Comparison of ENCODE assay signal across 8 cellular contexts in genomic region chr10:124063736-124064135, GRCh38. TPM values are rescaled to one million over a fixed set of nuclear protein-coding genes. Genes with fewer than 3 reads are reported as not detected.
A peak's percentile ranks its signal among the peaks of the same experiment; 100 is the strongest.
DNase-seq lines count a peak whose midpoint lies in the region; ATAC-seq and TF ChIP-seq lines count a peak whose summit lies in the region.

No MANE protein-coding gene starts in this region.

- no peak overlapping the region for H3K14ac ChIP-seq in IMR-90 (replicated peaks; ENCODE audit: low read depth, low read length)

- no peak overlapping the region for H3K4me3 ChIP-seq in IMR-90 (ENCODE audit: insufficient read depth, low read depth, low read length)

- POLR2A ChIA-PET in IMR-90 (lab: Charles Lee; ENCODE audit: unreplicated experiment): no interaction called here

- no peak overlapping the region for H2BK120ac ChIP-seq in IMR-90 (ENCODE audit: low read depth, low read length)

- WGBS in IMR-90 (ENCODE audit: extremely low coverage in 2 of 2, insufficient read length in 1 of 2), 2 experiments: 0% methylated on average over 1 of the region's 6 CpGs; no CpG with 5 or more reads in 1 of the 2 experiments

- ATAC-seq in IMR-90 (ENCODE audit: low read depth) (peak; percentile 14), HG03025 (IDR thresholded peaks at IDR 0.05; ENCODE audit: low FRiP score, unreplicated experiment) (no peak)

- TF ChIP-seq CTCF in IMR-90 (conservative IDR thresholded peaks at IDR 0.05; ENCODE audit: low read depth, low read length) (no peak), chondrocyte (IDR thresholded peaks at IDR 0.05) (no peak), osteocyte (IDR thresholded peaks at IDR 0.05) (no peak)

- H3K4me2 ChIP-seq in IMR-90 (ENCODE audit: low read depth, low read length): no peak overlapping the region

- H2BK15ac ChIP-seq in IMR-90 (ENCODE audit: low read depth, low read length): no peak overlapping the region

- in situ Hi-C loops in IMR-90 (cut with MboI; ENCODE audit: low sequenced_read_pairs): no loop called here

- TF ChIP-seq RAD21 in IMR-90 (IDR thresholded peaks at IDR 0.05; ENCODE audit: low read length): no peak

- H3K23ac ChIP-seq in IMR-90 (ENCODE audit: low read depth, low read length): no peak overlapping the region

- TF ChIP-seq POLR2A in IMR-90 (IDR thresholded peaks at IDR 0.05; ENCODE audit: low read depth, low read length): no peak

- dilution Hi-C loops in IMR-90 (cut with HindIII; ENCODE audit: low sequenced_read_pairs, unreplicated experiment): no loop called here

- H3K27ac Mint-ChIP-seq in chondrocyte (ENCODE audit: unreplicated experiment) (peak overlapping the region; percentile 85), osteocyte (ENCODE audit: unreplicated experiment) (peak overlapping the region; percentile 82)

- H2BK5ac ChIP-seq in IMR-90 (ENCODE audit: low read depth, low read length, poor library complexity, severe bottlenecking): no peak overlapping the region

- H3K4me1 Mint-ChIP-seq in chondrocyte (ENCODE audit: low read depth): peaks cover 52% of the 10 kb centered on the region
- peaks cover 59% of the 10 kb centered on the region for H3K4me1 Mint-ChIP-seq in osteocyte (ENCODE audit: unreplicated experiment)

- no peak overlapping the region for H3K4ac ChIP-seq in IMR-90 (ENCODE audit: low read depth, low read length)

- H3K36me3 Mint-ChIP-seq in chondrocyte (ENCODE audit: low read depth) (peaks cover 1% of the 10 kb centered on the region), osteocyte (ENCODE audit: unreplicated experiment) (peaks cover 16% of the 10 kb centered on the region)

- no peak overlapping the region for H2AK5ac ChIP-seq in IMR-90 (ENCODE audit: low read depth, low read length)

- H3K9me3 Mint-ChIP-seq in chondrocyte (ENCODE audit: low read depth): no peaks in the 10 kb centered on the region
- H3K9me3 Mint-ChIP-seq in osteocyte (ENCODE audit: unreplicated experiment): no peaks in the 10 kb centered on the region

- CTCF ChIA-PET in IMR-90 (lab: Yijun Ruan, JAX): interaction anchor here (1.0 kb wide), 1 partner anchor 325 kb away, joined by 3 read pairs; no protein-coding TSS in a partner anchor

- H3K36me3 ChIP-seq in IMR-90 (ENCODE audit: control insufficient read depth, insufficient read depth, low read length): no peaks in the 10 kb centered on the region

- intact Hi-C loops in IMR-90 (cut with micrococcal nuclease): no loop called here

- no peak overlapping the region for H3K56ac ChIP-seq in IMR-90 (ENCODE audit: extremely low read depth, insufficient read depth, low read length)

- H4K8ac ChIP-seq in IMR-90 (ENCODE audit: low read depth in 2 of 2, low read length in 2 of 2): no peak overlapping the region

- peak overlapping the region; percentile 21 for H3K4me3 Mint-ChIP-seq in chondrocyte (ENCODE audit: unreplicated experiment)
- peak overlapping the region; percentile 41 for H3K4me3 Mint-ChIP-seq in osteocyte (ENCODE audit: unreplicated experiment)

- H2AK9ac ChIP-seq in IMR-90 (replicated peaks; ENCODE audit: low read depth, low read length, poor library complexity): no peak overlapping the region

- no peaks in the 10 kb centered on the region for H3K9me1 ChIP-seq in IMR-90 (ENCODE audit: insufficient read depth, low read length)

- no peaks in the 10 kb centered on the region for H3K27me3 Mint-ChIP-seq in chondrocyte (ENCODE audit: low read depth)
- H3K27me3 Mint-ChIP-seq in osteocyte (ENCODE audit: unreplicated experiment): no peaks in the 10 kb centered on the region

- no peak overlapping the region for H4K91ac ChIP-seq in IMR-90 (ENCODE audit: insufficient read depth, low read depth, low read length)

- no peaks in the 10 kb centered on the region for H3K79me1 ChIP-seq in IMR-90 (ENCODE audit: low read depth in 1 of 2, low read length in 2 of 2)

- peaks cover 8% of the 10 kb centered on the region for H3K9me3 ChIP-seq in IMR-90 (ENCODE audit: control insufficient read depth, insufficient read depth, low read length)

- H3K27ac ChIP-seq in IMR-90 (ENCODE audit: insufficient read depth, low read length): no peak overlapping the region

- H3K4me1 ChIP-seq in IMR-90 (ENCODE audit: control insufficient read depth, insufficient read depth, low read length): no peaks in the 10 kb centered on the region

- no peak overlapping the region for H4K5ac ChIP-seq in IMR-90 (ENCODE audit: low read depth, low read length)

- no peak overlapping the region for H2AFZ ChIP-seq in IMR-90 (replicated peaks; ENCODE audit: low read length, poor library complexity)

- no peaks in the 10 kb centered on the region for H4K20me1 ChIP-seq in IMR-90 (ENCODE audit: insufficient read depth, low read length)

- DNase-seq in EL (peak; percentile 75), IMR-90 (peak; percentile 5), chondrocyte (ENCODE audit: low spot score) (no peak), osteocyte (ENCODE audit: extremely low spot score, unreplicated experiment) (no peak), NCI-H345 (lab: John Stamatoyannopoulos, UW) (no peak), COLO829 (ENCODE audit: low spot score) (no peak), mucosa of gallbladder (ENCODE audit: low spot score) (no peak)

- no peaks in the 10 kb centered on the region for H3K27me3 ChIP-seq in IMR-90 (ENCODE audit: control insufficient read depth, insufficient read depth, low read length)

- no peak overlapping the region for H3K18ac ChIP-seq in IMR-90 (ENCODE audit: low read depth, low read length)

- BruUV-seq in IMR-90 (replicated peaks; lab: Mats Ljungman, UMichigan): no TSS peak

- H2BK20ac ChIP-seq in IMR-90 (ENCODE audit: low read depth, low read length): no peak overlapping the region

- no peak overlapping the region for H3K9ac ChIP-seq in IMR-90 (ENCODE audit: low read depth, low read length)

TF ChIP-seq in IMR-90, 13 proteins besides CTCF, POLR2A, EP300 and RAD21:
- TF ChIP-seq MAFK (IDR thresholded peaks at IDR 0.05; ENCODE audit: low read depth, low read length): no peak
- no peak for TF ChIP-seq ELK1 (IDR thresholded peaks at IDR 0.05; ENCODE audit: borderline replicate concordance, low read depth, low read length)
- TF ChIP-seq FOS (IDR thresholded peaks at IDR 0.05; ENCODE audit: low read depth, low read length): no peak
- TF ChIP-seq SMC3 (IDR thresholded peaks at IDR 0.05; ENCODE audit: low read depth, low read length): no peak
- TF ChIP-seq NFE2L2 (IDR thresholded peaks at IDR 0.05; ENCODE audit: low read depth, low read length): no peak
- no peak for TF ChIP-seq RCOR1 (IDR thresholded peaks at IDR 0.05; ENCODE audit: insufficient replicate concordance, low read length)
- no peak for TF ChIP-seq MXI1 (IDR thresholded peaks at IDR 0.05; ENCODE audit: borderline replicate concordance, low read depth, low read length)
- TF ChIP-seq CHD1 (IDR thresholded peaks at IDR 0.05; ENCODE audit: low read depth, low read length): no peak

RNA-seq across cellular contexts. Expression of gene CHST15, which starts 29.7 kb away (rescaled TPM):
- 0.18 and 0.28 TPM in 2 replicates for total RNA-seq in IMR-90 (2012; rRNA removed)
- 0.10 and 0.14 TPM in 2 replicates for polyA plus RNA-seq in IMR-90 (2012; rRNA removed)
- 0.02 and 0.08 TPM in 2 replicates for polyA plus RNA-seq in IMR-90 (2012; cell fraction: cytosol; rRNA removed)
- polyA plus RNA-seq in IMR-90 (2012; cell fraction: nucleus; rRNA removed; ENCODE audit: low replicate concordance): 0.12 and 0.18 TPM in 2 replicates
- total RNA-seq in chondrocyte: 26.1 to 43.8 TPM (median 42.8 TPM) in 3 replicates
- total RNA-seq in osteocyte: 66.3 and 73.6 TPM in 2 replicates
- total RNA-seq in mucosa of gallbladder: 23.5 TPM

Comparison
In these comparisons a context has a peak if more than half of its experiments do, and no peak if none do; other contexts are left out.
1. DNase-seq: peak in EL (single experiment) and IMR-90 (single experiment); none in chondrocyte (single experiment), osteocyte (single experiment), NCI-H345 (single experiment), COLO829 (single experiment) and mucosa of gallbladder (single experiment).
2. RNA of gene CHST15, which starts 29.7 kb away (total RNA-seq): 66.3 to 73.6 TPM in osteocyte, 26.1 to 43.8 TPM in chondrocyte and 23.5 TPM in mucosa of gallbladder (single experiment); 0.18 to 0.28 TPM in IMR-90; every median in the first group is over 10 times any median in the second.